ENCODE assay signal across 11 cellular contexts in the genomic region with DNA sequence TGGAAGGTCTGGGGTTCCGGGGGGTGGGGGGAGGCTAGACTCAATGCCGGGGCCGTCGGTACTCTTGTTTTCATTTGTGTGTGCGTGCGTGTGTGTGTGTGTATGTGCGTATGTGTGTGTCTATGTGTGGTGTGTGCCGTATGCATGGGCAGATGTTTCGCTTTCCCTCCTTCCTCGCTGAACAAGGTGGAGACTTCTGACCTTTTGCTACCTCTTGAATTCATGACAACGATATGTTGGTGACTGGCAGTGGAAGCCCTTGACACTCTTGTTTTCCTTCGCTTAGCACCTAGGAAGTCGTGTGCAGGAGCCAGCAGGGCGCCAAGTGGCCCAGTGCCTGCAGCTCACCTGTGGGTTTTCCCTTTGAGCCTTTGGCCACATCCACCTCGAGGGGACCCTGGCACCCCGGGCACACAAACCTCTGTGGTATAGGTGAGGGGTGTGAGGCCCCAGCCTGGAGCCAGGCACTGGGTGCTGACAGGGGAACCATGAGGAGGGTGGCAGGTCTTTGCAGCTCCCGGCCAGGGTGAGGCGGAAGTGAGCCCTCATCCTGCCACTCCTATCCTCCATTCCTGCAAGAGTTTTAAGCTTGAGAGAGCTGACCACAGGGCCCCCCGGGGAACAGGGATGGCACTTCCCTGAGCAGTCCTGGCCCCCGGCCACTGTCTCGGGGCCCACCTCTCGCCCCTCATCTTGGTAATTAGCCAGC. TPM values are rescaled to one million over a fixed set of nuclear protein-coding genes. Genes with fewer than 3 reads are reported as not detected.
DNase-seq lines count a peak whose midpoint lies in the region; ATAC-seq, FAIRE-seq and TF ChIP-seq lines count a peak whose summit lies in the region.
"Had no signal": no experiment of that assay in that cellular context is flagged by ENCODE, and none has a peak within 500 bp of the region (broad histone marks: within the 10 kb centered on the region; RNA-seq: fewer than 3 reads in every experiment).

No MANE protein-coding gene starts in this region.

- POLR2A ChIA-PET in HCT116 (lab: Charles Lee) (no interaction called here), GM12878 (lab: Charles Lee) (no interaction called here)

- H3K4me1 ChIP-seq in BE2C (no peaks in the 10 kb centered on the region), HCT116 (ENCODE audit: control insufficient read depth in 1 of 2, insufficient read depth in 2 of 2, low read length in 2 of 2) (no peaks in the 10 kb centered on the region), GM12878 (ENCODE audit: control insufficient read depth, insufficient read depth, low read length) (no peaks in the 10 kb centered on the region), hepatocyte (ENCODE audit: insufficient read depth) (no peaks in the 10 kb centered on the region)
- H3K4me1 ChIP-seq: tibial artery had no signal

- BruUV-seq in HCT116 (replicated peaks; lab: Mats Ljungman, UMichigan) (no TSS peak), GM12878 (replicated peaks; lab: Mats Ljungman, UMichigan) (no TSS peak)

- ATAC-seq in HCT116 (peak; percentile 83), GM12878 (peak; percentile 44), GM18498 (IDR thresholded peaks at IDR 0.05; ENCODE audit: unreplicated experiment) (no peak)

- no peak overlapping the region for H3K27ac ChIP-seq in HCT116 (ENCODE audit: low read depth, low read length)
- no peak overlapping the region for H3K27ac ChIP-seq in GM12878 (ENCODE audit: control insufficient read depth, insufficient read depth)
- no peak overlapping the region for H3K27ac ChIP-seq in hepatocyte
- H3K27ac ChIP-seq: tibial artery had no signal

- RAD21 ChIA-PET in HCT116 (lab: Charles Lee; ENCODE audit: low non-redundant PET in 1 of 2, low total read pairs in 2 of 2, uncharacterized antibody in 2 of 2, unreplicated experiment in 2 of 2): no interaction called here
- RAD21 ChIA-PET in GM12878 (lab: Charles Lee; ENCODE audit: unreplicated experiment): no interaction called here

- TF ChIP-seq CTCF in BE2C (IDR thresholded peaks at IDR 0.05; ENCODE audit: low read depth, low read length) (peak; percentile 24), HCT116 (IDR thresholded peaks at IDR 0.05 in 2 of 3, conservative IDR thresholded peaks at IDR 0.05 in 1 of 3; ENCODE audit: borderline replicate concordance in 1 of 3, insufficient read depth in 1 of 3, low read depth in 2 of 3, low read length in 2 of 3) (peak in 2 of 3 experiments; percentile 42 to 61; a peak in 3 of 6 replicates), GM12878 (IDR thresholded peaks at IDR 0.05 in 2 of 3, conservative IDR thresholded peaks at IDR 0.05 in 1 of 3; ENCODE audit: control insufficient read depth in 2 of 3, extremely low read depth in 1 of 3, insufficient read depth in 1 of 3, low read depth in 3 of 3, low read length in 3 of 3) (peak in 2 of 3 experiments; percentile 10 to 11; a peak in 1 of 6 replicates), hepatocyte (IDR thresholded peaks at IDR 0.05; ENCODE audit: poor library complexity) (no peak)

- H3K36me3 ChIP-seq in BE2C (peaks cover 28% of the 10 kb centered on the region), HCT116 (ENCODE audit: control insufficient read depth in 1 of 2, insufficient read depth in 2 of 2, low read length in 2 of 2) (peaks cover 4 to 7% of the 10 kb centered on the region in 2 experiments; a peak in 2 of 4 replicates), GM12878 (ENCODE audit: control insufficient read depth in 2 of 2, insufficient read depth in 2 of 2, low read length in 1 of 2) (peaks cover 0 to 16% of the 10 kb centered on the region in 2 experiments; a peak in 3 of 4 replicates), hepatocyte (replicated peaks; ENCODE audit: insufficient read depth, low read depth) (no peaks in the 10 kb centered on the region)

- TF ChIP-seq POLR2A in HCT116 (IDR thresholded peaks at IDR 0.05; ENCODE audit: borderline replicate concordance, extremely low read depth, insufficient read depth, insufficient read length) (no peak), GM12878 (IDR thresholded peaks at IDR 0.05; ENCODE audit: low read depth, low read length) (no peak)

- SMC1A ChIA-PET in GM12878 (lab: Charles Lee; ENCODE audit: uncharacterized antibody, unreplicated experiment): no interaction called here

- CTCF ChIA-PET in HCT116 (lab: Charles Lee) (interaction anchor here (0.7 to 1.1 kb wide), 3 partner anchors 9 to 197 kb away, joined by 3 to 5 read pairs (median 4); partner anchors contain the start of gene SDF2L1), GM12878 (lab: Yijun Ruan, JAX) (no interaction called here)

- in situ Hi-C loops in GM12878 (cut with MboI): no loop called here

- intact Hi-C loops in HCT116 (cut with micrococcal nuclease) (no loop called here), GM12878 (cut with micrococcal nuclease; ENCODE audit: unreplicated experiment) (no loop called here)

- H3K9ac ChIP-seq in HCT116 (ENCODE audit: low read length) (no peak overlapping the region), GM12878 (ENCODE audit: control insufficient read depth, insufficient read depth, low read length) (no peak overlapping the region)

- no peak overlapping the region for H3K4me3 ChIP-seq in BE2C (ENCODE audit: low read depth, low read length)
- H3K4me3 ChIP-seq in HCT116 (replicated peaks in 1 of 2; ENCODE audit: low read depth in 1 of 2, low read length in 2 of 2): no peak overlapping the region
- no peak overlapping the region for H3K4me3 ChIP-seq in GM12878
- no peak overlapping the region for H3K4me3 ChIP-seq in hepatocyte
- H3K4me3 ChIP-seq: tibial artery had no signal

- TF ChIP-seq RAD21 in HCT116 (IDR thresholded peaks at IDR 0.05; ENCODE audit: low read depth): no peak
- TF ChIP-seq RAD21 in GM12878 (IDR thresholded peaks at IDR 0.05; ENCODE audit: insufficient read depth, low read depth, low read length): no peak

- H3K9me3 ChIP-seq in BE2C (no peaks in the 10 kb centered on the region), HCT116 (ENCODE audit: control insufficient read depth in 1 of 2, insufficient read depth in 1 of 2, low read depth in 1 of 2, low read length in 2 of 2) (no peaks in the 10 kb centered on the region), GM12878 (replicated peaks; ENCODE audit: control insufficient read depth, insufficient read depth, low read length) (no peaks in the 10 kb centered on the region), hepatocyte (ENCODE audit: low read depth) (no peaks in the 10 kb centered on the region)
- H3K9me3 ChIP-seq: tibial artery had no signal

- 84% methylated on average over 22 of the region's 22 CpGs for WGBS in GM12878 (ENCODE audit: insufficient coverage, insufficient replicate concordance, low lambda C conversion rate, missing lambda C conversion rate)
- WGBS in hepatocyte (ENCODE audit: low lambda C conversion rate, missing lambda C conversion rate): 91% methylated on average over 22 of the region's 22 CpGs

- TF ChIP-seq EP300 in GM12878 (IDR thresholded peaks at IDR 0.05; ENCODE audit: borderline replicate concordance in 1 of 2, control insufficient read depth in 1 of 2, low read depth in 2 of 2, low read length in 2 of 2): no peak

- no peaks in the 10 kb centered on the region for H3K27me3 ChIP-seq in BE2C
- H3K27me3 ChIP-seq in HCT116 (ENCODE audit: insufficient read depth, low read length): no peaks in the 10 kb centered on the region
- no peaks in the 10 kb centered on the region for H3K27me3 ChIP-seq in GM12878 (replicated peaks in 1 of 2; ENCODE audit: control insufficient read depth in 2 of 2, insufficient read depth in 2 of 2, low read length in 1 of 2)
- no peaks in the 10 kb centered on the region for H3K27me3 ChIP-seq in hepatocyte
- H3K27me3 ChIP-seq: tibial artery had no signal

- no peaks in the 10 kb centered on the region for H3K9me2 ChIP-seq in HCT116 (ENCODE audit: insufficient read depth)
- H3K9me2 ChIP-seq in hepatocyte (replicated peaks; ENCODE audit: insufficient read depth): no peaks in the 10 kb centered on the region

- H4K20me1 ChIP-seq in HCT116 (ENCODE audit: insufficient read depth) (no peaks in the 10 kb centered on the region), GM12878 (ENCODE audit: control insufficient read depth, insufficient read depth) (no peaks in the 10 kb centered on the region), hepatocyte (ENCODE audit: insufficient read depth, poor library complexity, severe bottlenecking) (peaks cover 53% of the 10 kb centered on the region)

- FAIRE-seq in GM12878 (lab: Jason Lieb, UNC): no peak

- DNase-seq in BE2C (peak; percentile 20), HCT116 (ENCODE audit: low read depth, low spot score) (no peak), GM12878 (ENCODE audit: low read depth, low spot score) (no peak), mucosa of gallbladder (ENCODE audit: low spot score) (peak; percentile 6), hepatocyte (ENCODE audit: low spot score) (no peak), germinal center (ENCODE audit: low spot score) (no peak), AG20443 (ENCODE audit: low spot score) (no peak)
- DNase-seq: midbrain, NCI-H526 treated with DMSO at 0.1 percent for 48 hours had no signal

- no peaks in the 10 kb centered on the region; the same call in 1 of the 2 replicates for H3K79me2 ChIP-seq in HCT116 (ENCODE audit: insufficient read depth, low read length)
- H3K79me2 ChIP-seq in GM12878 (ENCODE audit: control insufficient read depth, insufficient read depth, low read length): no peaks in the 10 kb centered on the region
- H3K79me2 ChIP-seq in hepatocyte: peaks cover 55% of the 10 kb centered on the region

- H3K4me2 ChIP-seq in HCT116 (ENCODE audit: low read length) (no peak overlapping the region), GM12878 (ENCODE audit: control insufficient read depth, insufficient read depth) (no peak overlapping the region), hepatocyte (no peak overlapping the region)

- no peak overlapping the region for H2AFZ ChIP-seq in HCT116 (ENCODE audit: low read depth, low read length, poor library complexity, severe bottlenecking)
- H2AFZ ChIP-seq in GM12878 (ENCODE audit: control insufficient read depth, low read depth, low read length): no peak overlapping the region
- no peak overlapping the region for H2AFZ ChIP-seq in hepatocyte

RNA-seq across cellular contexts. Expression of gene TMEM191C, which starts 19.3 kb away (rescaled TPM):
- 2.2 TPM for polyA plus RNA-seq in BE2C (2012; ENCODE audit: insufficient read depth, insufficient read length, low read depth)
- total RNA-seq in HCT116 (2021; ENCODE audit: unreplicated experiment) (3.1 TPM), GM12878 (2014; rRNA removed) (1.1 and 1.9 TPM in 2 replicates), GM12878 (2014; rRNA removed; fragmentation: Illumina TruSeq; extraction: Trizol) (0.36 and 0.37 TPM in 2 replicates), GM12878 (2021) (1.3 and 1.4 TPM in 2 replicates), mucosa of gallbladder (2.8 TPM), hepatocyte (5.9 and 13.4 TPM in 2 replicates)
- 3.7 and 4.4 TPM in 2 replicates for polyA plus RNA-seq in HCT116 (2012)
- total RNA-seq in GM12878 (2013; cell fraction: nucleolus; rRNA removed): 2.4 and 3.3 TPM in 2 replicates
- polyA plus RNA-seq in GM12878 (2011; ENCODE audit: low read depth): 0.91 TPM
- polyA plus RNA-seq in GM12878 (2011; rRNA removed) (1.2 and 1.9 TPM in 2 replicates), GM12878 (2014; fragmentation: Illumina TruSeq; extraction: Trizol) (0.25 and 0.26 TPM in 2 replicates), GM12878 (2014; fragmentation: Nextera tagmentation; extraction: Ambion mirVana) (under 1 TPM; 0.03 to 0.07 TPM), GM12878 (2014; rRNA removed) (0.82 and 1.8 TPM in 2 replicates), GM12878 (2016; fragmentation: Nextera tagmentation; extraction: Ambion mirVana) (under 1 TPM; 0.13 to 0.51 TPM), hepatocyte (3.9 and 15.5 TPM in 2 replicates)
- polyA plus RNA-seq in GM12878 (2011; cell fraction: cytosol; rRNA removed): 2.2 and 3.9 TPM in 2 replicates
- polyA plus RNA-seq in GM12878 (2011; cell fraction: nucleus; rRNA removed): 18.8 and 26.2 TPM in 2 replicates
- polyA plus RNA-seq in GM12878 (2012): 2.7 and 4.0 TPM in 2 replicates
- 0.77 TPM in 1 of 2 replicates, not detected in the other for polyA minus RNA-seq in GM12878 (2011; rRNA and poly(A)+ RNA removed)
- 3.6 TPM in 1 of 2 replicates, not detected in the other for polyA minus RNA-seq in GM12878 (2011; cell fraction: cytosol; rRNA and poly(A)+ RNA removed)
- 1.3 and 1.6 TPM in 2 replicates for polyA minus RNA-seq in GM12878 (2011; cell fraction: nucleus; rRNA and poly(A)+ RNA removed)

RNA-seq across cellular contexts. Expression of gene HIC2, which starts 30.7 kb away (rescaled TPM):
- polyA plus RNA-seq in BE2C (2012; ENCODE audit: insufficient read depth, insufficient read length, low read depth): 22.8 TPM
- total RNA-seq in HCT116 (2021; ENCODE audit: unreplicated experiment) (6.7 TPM), GM12878 (2014; rRNA removed) (3.3 and 3.8 TPM in 2 replicates), GM12878 (2014; rRNA removed; fragmentation: Illumina TruSeq; extraction: Trizol) (1.8 TPM in 2 replicates), GM12878 (2021) (4.7 and 5.0 TPM in 2 replicates), mucosa of gallbladder (4.5 TPM), hepatocyte (16.9 and 21.2 TPM in 2 replicates)
- 3.1 and 3.4 TPM in 2 replicates for polyA plus RNA-seq in HCT116 (2012)
- 11.3 and 12.3 TPM in 2 replicates for total RNA-seq in GM12878 (2013; cell fraction: nucleolus; rRNA removed)
- polyA plus RNA-seq in GM12878 (2011; ENCODE audit: low read depth): 0.83 TPM
- polyA plus RNA-seq in GM12878 (2011; rRNA removed) (1.4 and 1.6 TPM in 2 replicates), GM12878 (2014; fragmentation: Illumina TruSeq; extraction: Trizol) (0.62 and 1.3 TPM in 2 replicates), GM12878 (2014; fragmentation: Nextera tagmentation; extraction: Ambion mirVana) (under 1 TPM; 0.11 to 0.16 TPM), GM12878 (2014; rRNA removed) (2.7 and 3.2 TPM in 2 replicates), GM12878 (2016; fragmentation: Nextera tagmentation; extraction: Ambion mirVana) (under 1 TPM; 0.33 to 0.75 TPM), hepatocyte (9.4 and 11.4 TPM in 2 replicates)
- polyA plus RNA-seq in GM12878 (2011; cell fraction: cytosol; rRNA removed): 1.9 and 2.3 TPM in 2 replicates
- polyA plus RNA-seq in GM12878 (2011; cell fraction: nucleus; rRNA removed): 8.4 and 8.9 TPM in 2 replicates
- 2.5 and 3.7 TPM in 2 replicates for polyA plus RNA-seq in GM12878 (2012)
- polyA minus RNA-seq in GM12878 (2011; rRNA and poly(A)+ RNA removed): 2.6 and 4.1 TPM in 2 replicates
- 0.94 and 1.7 TPM in 2 replicates for polyA minus RNA-seq in GM12878 (2011; cell fraction: cytosol; rRNA and poly(A)+ RNA removed)
- 2.7 and 4.4 TPM in 2 replicates for polyA minus RNA-seq in GM12878 (2011; cell fraction: nucleus; rRNA and poly(A)+ RNA removed)

Comparison
In these comparisons a context has a peak if more than half of its experiments do, and no peak if none do; other contexts are left out.
1. DNase-seq: peak in BE2C (single experiment) and mucosa of gallbladder (single experiment); none in HCT116 (single experiment), GM12878 (single experiment), hepatocyte (single experiment), germinal center (single experiment) and AG20443 (single experiment).